ENCODE assay signal across 8 cellular contexts in genomic region chr3:141360888-141361598, GRCh38. TPM values are rescaled to one million over a fixed set of nuclear protein-coding genes. Genes with fewer than 3 reads are reported as not detected.
DNase-seq lines count a peak whose midpoint lies in the region; ATAC-seq and TF ChIP-seq lines count a peak whose summit lies in the region.

No MANE protein-coding gene starts in this region.

- peaks cover 12% of the 10 kb centered on the region for H3K4me1 ChIP-seq in CD4-positive, CD25-positive, alpha-beta regulatory T cell (ENCODE audit: control insufficient read depth, insufficient read depth, low read length, poor library complexity, severe bottlenecking)
- H3K4me1 ChIP-seq in OCI-LY3 (ENCODE audit: low read length), result peaks cover 6% of the 10 kb centered on the region

- peak overlapping the region; percentile 12 to 58 (median 36) for H3K4me3 Mint-ChIP-seq in CD4-positive, CD25-positive, alpha-beta regulatory T cell

- H3K27me3 ChIP-seq in CD4-positive, CD25-positive, alpha-beta regulatory T cell (ENCODE audit: control insufficient read depth, insufficient read depth, low read length), result no peaks in the 10 kb centered on the region
- H3K27me3 ChIP-seq in OCI-LY3 (ENCODE audit: low read depth, low read length), result peaks cover 12% of the 10 kb centered on the region; the same call in 1 of the 2 replicates

- DNase-seq in CD4-positive, CD25-positive, alpha-beta regulatory T cell, result peak in 2 of 3 donors; percentile 60 to 78
- DNase-seq in central memory CD4-positive, alpha-beta T cell, result peak; percentile 42
- DNase-seq in kidney tubule cell (ENCODE audit: low spot score), result peak; percentile 72
- DNase-seq in stromal cell of bone marrow (ENCODE audit: low read depth), result peak; percentile 77

- no peaks in the 10 kb centered on the region for H3K9me3 Mint-ChIP-seq in CD4-positive, CD25-positive, alpha-beta regulatory T cell

- H3K36me3 Mint-ChIP-seq in CD4-positive, CD25-positive, alpha-beta regulatory T cell, result no peaks in the 10 kb centered on the region

- H3K27ac Mint-ChIP-seq in CD4-positive, CD25-positive, alpha-beta regulatory T cell, result peak overlapping the region; percentile 42 to 86 (median 83)

- peak overlapping the region; percentile 73 for H3K4me2 ChIP-seq in OCI-LY3 (ENCODE audit: low read length)

- H3K36me3 ChIP-seq in CD4-positive, CD25-positive, alpha-beta regulatory T cell (ENCODE audit: control insufficient read depth, insufficient read depth, low read length), result no peaks in the 10 kb centered on the region
- no peaks in the 10 kb centered on the region for H3K36me3 ChIP-seq in OCI-LY3 (replicated peaks; ENCODE audit: low read depth, low read length)

- peaks cover 10 to 15% (median 11%) of the 10 kb centered on the region in 4 donors for H3K4me1 Mint-ChIP-seq in CD4-positive, CD25-positive, alpha-beta regulatory T cell

- no peaks in the 10 kb centered on the region for H4K20me1 ChIP-seq in OCI-LY3 (ENCODE audit: insufficient read depth, low read length)

- H3K27ac ChIP-seq in CD4-positive, CD25-positive, alpha-beta regulatory T cell (ENCODE audit: insufficient read depth, low read length, poor library complexity, severe bottlenecking), result no peak overlapping the region
- H3K27ac ChIP-seq in OCI-LY3 (ENCODE audit: low read length), result no peak overlapping the region

- H3K9me3 ChIP-seq in CD4-positive, CD25-positive, alpha-beta regulatory T cell (ENCODE audit: control insufficient read depth in 2 of 2, low read length in 2 of 2), result no peaks in the 10 kb centered on the region
- H3K9me3 ChIP-seq in OCI-LY3 (ENCODE audit: insufficient read depth, low read length), result no peaks in the 10 kb centered on the region

- peak overlapping the region; percentile 41 for H3K9ac ChIP-seq in OCI-LY3 (ENCODE audit: low read length)

- ATAC-seq in CD4-positive, CD25-positive, alpha-beta regulatory T cell (ENCODE audit: low read depth in 2 of 2), result peak; percentile 65 to 71
- ATAC-seq in GM18519 (IDR thresholded peaks at IDR 0.05; ENCODE audit: low FRiP score, unreplicated experiment) (peak; percentile 70), HG03439 (IDR thresholded peaks at IDR 0.05; ENCODE audit: unreplicated experiment) (peak; percentile 58), GM18873 (IDR thresholded peaks at IDR 0.05; ENCODE audit: low FRiP score, unreplicated experiment) (no peak)

- peak overlapping the region; percentile 66 for H3K4me3 ChIP-seq in CD4-positive, CD25-positive, alpha-beta regulatory T cell (ENCODE audit: low read depth, low read length)
- H3K4me3 ChIP-seq in OCI-LY3 (ENCODE audit: low read length), result peak overlapping the region; percentile 64

- no peaks in the 10 kb centered on the region for H3K27me3 Mint-ChIP-seq in CD4-positive, CD25-positive, alpha-beta regulatory T cell

- H2AFZ ChIP-seq in OCI-LY3 (ENCODE audit: low read depth, low read length), result peak overlapping the region; percentile 96

- TF ChIP-seq CTCF in OCI-LY3 (IDR thresholded peaks at IDR 0.05; ENCODE audit: low read depth, low read length), result peak; percentile 73

- no peaks in the 10 kb centered on the region for H3K79me2 ChIP-seq in OCI-LY3 (ENCODE audit: low read length)

RNA-seq across cellular contexts. Expression of gene ZBTB38, which starts 7.3 kb away (rescaled TPM):
- total RNA-seq in CD4-positive, CD25-positive, alpha-beta regulatory T cell, result 75.7 TPM
- polyA plus RNA-seq in CD4-positive, CD25-positive, alpha-beta regulatory T cell, result 100 to 1,000 TPM in 2 of 4 donors, 10 to 100 TPM in 2; 65.0 to 148 (median 116) TPM
